15 cellular contexts compared by ENCODE assay signal in genomic region chr14:48584031-48584430, GRCh38.
DNase-seq lines count a peak whose midpoint lies in the region; ATAC-seq and TF ChIP-seq lines count a peak whose summit lies in the region.
"Had no signal": no experiment of that assay in that cellular context is flagged by ENCODE, and none has a peak within 500 bp of the region (broad histone marks: within the 10 kb centered on the region; RNA-seq: fewer than 3 reads in every experiment).

No MANE protein-coding gene starts in this region.

- no peak overlapping the region for H3K4me3 ChIP-seq in fibroblast of villous mesenchyme (ENCODE audit: low read depth, low read length)
- H3K4me3 ChIP-seq: thoracic aorta had no signal

- peak; percentile 85 for DNase-seq in HT1080 (ENCODE audit: low read depth)
- DNase-seq in fibroblast of villous mesenchyme (ENCODE audit: low read depth): peak; percentile 27
- no peak for DNase-seq in amygdala (lab: John Stamatoyannopoulos, UW)
- no peak for DNase-seq in activated CD4-positive, alpha-beta T cell treated with anti-CD3 and anti-CD28 coated beads for 48 hours
- DNase-seq in NCI-H146 (lab: John Stamatoyannopoulos, UW): no peak
- no peak for DNase-seq in activated CD4-positive, alpha-beta T cell treated with anti-CD3 and anti-CD28 coated beads for 4 hours
- DNase-seq: activated naive CD4-positive, alpha-beta T cell; COR-L47; glutamatergic neuron; H9; midbrain; NCI-H446 treated with DMSO at 0.1 percent for 48 hours had no signal

- TF ChIP-seq CTCF in fibroblast of villous mesenchyme (IDR thresholded peaks at IDR 0.05; ENCODE audit: insufficient read depth, low read depth, low read length): no peak

- peak; percentile 77 for ATAC-seq in GM19023 (IDR thresholded peaks at IDR 0.05; ENCODE audit: unreplicated experiment)
- peak; percentile 85 for ATAC-seq in HG02759 (IDR thresholded peaks at IDR 0.05; ENCODE audit: unreplicated experiment)

Comparison
In these comparisons a context has a peak if more than half of its experiments do, and no peak if none do; other contexts are left out.
1. DNase-seq: peak in HT1080 (single experiment) and fibroblast of villous mesenchyme (single experiment); none in amygdala (0 of 56), activated CD4-positive, alpha-beta T cell treated with anti-CD3 and anti-CD28 coated beads for 48 hours (single experiment), NCI-H146 (single experiment) and activated CD4-positive, alpha-beta T cell treated with anti-CD3 and anti-CD28 coated beads for 4 hours (0 of 2).